In the genomic region with DNA sequence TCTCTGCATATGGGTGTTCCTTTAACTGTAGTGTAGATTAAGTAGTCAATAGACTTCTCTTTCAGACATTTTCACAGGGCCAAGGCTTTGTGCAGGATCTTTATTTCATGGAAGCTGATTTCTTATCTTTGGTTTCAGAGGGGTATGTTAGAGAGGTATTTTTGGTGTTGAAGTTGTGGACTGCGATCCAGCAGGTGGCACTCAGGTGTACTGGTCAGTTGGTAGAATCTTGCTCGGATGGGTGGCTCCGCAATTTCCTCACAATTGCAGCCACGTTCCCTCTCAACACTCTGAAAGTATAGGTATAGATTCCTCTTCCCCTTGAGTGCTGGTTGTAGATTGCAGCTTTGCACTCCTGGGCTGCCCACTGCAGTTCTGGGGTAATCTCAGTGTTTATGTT, we compare ENCODE assay signal across 26 cellular contexts.
"Had no signal": no experiment of that assay in that cellular context is flagged by ENCODE, and none has a peak within 500 bp of the region (broad histone marks: within the 10 kb centered on the region; RNA-seq: fewer than 3 reads in every experiment).

No MANE protein-coding gene starts in this region.

- DNase-seq: activated CD4-positive, alpha-beta T cell treated with anti-CD3 and anti-CD28 coated beads, Interleukin-2, amount 10 ng/mL, durations not matched to agents 24 days and 14 days; activated CD8-positive, alpha-beta memory T cell treated with anti-CD3 and anti-CD28 coated beads, Interleukin-2, amount 10 ng/mL, durations not matched to agents 7 days and 5 days; activated CD8-positive, alpha-beta T cell treated with anti-CD3 and anti-CD28 coated beads for 36 hours; activated T-cell treated with anti-CD3 and anti-CD28 coated beads for 4 hours; aorta; brain microvascular endothelial cell; caudate nucleus; effector CD4-positive, alpha-beta T cell; glutamatergic neuron; hippocampal formation; naive B cell; occipital lobe; posterior cingulate gyrus; sigmoid colon; stimulated activated CD4-positive, alpha-beta T cell treated with anti-CD3 and anti-CD28 coated beads, Interleukin-15, amount 100 ng/mL, for 24 hours; stimulated activated CD4-positive, alpha-beta T cell treated with anti-CD3 and anti-CD28 coated beads, Interleukin-2, amount 100 ng/mL, for 48 hours; stimulated activated CD8-positive, alpha-beta memory T cell treated with anti-CD3 and anti-CD28 coated beads, Interleukin-4, amount 100 ng/mL, for 48 hours; stimulated activated naive CD4-positive, alpha-beta T cell; T-helper 2 cell; thyroid gland had no signal

- H3K9me3 ChIP-seq: sigmoid colon, thyroid gland had no signal

- ATAC-seq: activated CD4-positive, CD25-positive, alpha-beta regulatory T cell treated with anti-CD3 and anti-CD28 coated beads, Interleukin-2, amount 50 U/mL, for 24 hours; activated CD8-positive, alpha-beta memory T cell treated with anti-CD3 and anti-CD28 coated beads, Interleukin-2, amount 10 ng/mL, durations not matched to agents 7 days and 5 days; activated CD8-positive, alpha-beta T cell treated with anti-CD3 and anti-CD28 coated beads for 36 hours; activated naive CD4-positive, alpha-beta T cell treated with anti-CD3 and anti-CD28 coated beads, Interleukin-2, amount 50 U/mL, for 72 hours; esophagus mucosa had no signal

- H3K27ac Mint-ChIP-seq: activated CD4-positive, alpha-beta T cell treated with anti-CD3 and anti-CD28 coated beads, Interleukin-2, amount 10 ng/mL, durations not matched to agents 24 days and 14 days; activated CD8-positive, alpha-beta memory T cell treated with anti-CD3 and anti-CD28 coated beads, Interleukin-2, amount 10 ng/mL, durations not matched to agents 7 days and 5 days; activated CD8-positive, alpha-beta T cell treated with anti-CD3 and anti-CD28 coated beads for 36 hours; activated naive CD4-positive, alpha-beta T cell treated with anti-CD3 and anti-CD28 coated beads, Interleukin-2, amount 50 U/mL, for 72 hours; activated T-helper 1 cell treated with anti-CD3 and anti-CD28 coated beads, Interleukin-12 subunit alpha, Interleukin-12 subunit beta, Interleukin-2, Interleukin-4 antibody, amounts not matched to agents 30 ng/mL and 10 ng/mL and 1 ng/mL, durations not matched to agents 14 hours and 24 hours and 36 hours; dendritic cell treated with granulocyte-macrophage colony-stimulating factor and Interleukin-4, amounts not matched to agents 40 ng/mL and 50 ng/mL, for 4 days had no signal

- H3K4me3 Mint-ChIP-seq: activated CD4-positive, alpha-beta T cell treated with anti-CD3 and anti-CD28 coated beads, Interleukin-2, amount 10 ng/mL, durations not matched to agents 24 days and 14 days; activated CD8-positive, alpha-beta memory T cell treated with anti-CD3 and anti-CD28 coated beads, Interleukin-2, amount 10 ng/mL, durations not matched to agents 7 days and 5 days; activated CD8-positive, alpha-beta T cell treated with anti-CD3 and anti-CD28 coated beads for 36 hours; activated T-helper 1 cell treated with anti-CD3 and anti-CD28 coated beads, Interleukin-12 subunit alpha, Interleukin-12 subunit beta, Interleukin-2, Interleukin-4 antibody, amounts not matched to agents 30 ng/mL and 10 ng/mL and 1 ng/mL, durations not matched to agents 14 hours and 24 hours and 36 hours; dendritic cell treated with granulocyte-macrophage colony-stimulating factor and Interleukin-4, amounts not matched to agents 40 ng/mL and 50 ng/mL, for 4 days had no signal

- H3K27me3 ChIP-seq: brain microvascular endothelial cell, sigmoid colon, thyroid gland had no signal

- H3K4me3 ChIP-seq: sigmoid colon, smooth muscle cell, thyroid gland had no signal

- H3K36me3 ChIP-seq: brain microvascular endothelial cell, sigmoid colon, thyroid gland had no signal

- H3K4me1 ChIP-seq: sigmoid colon, thyroid gland had no signal

- H3K27ac ChIP-seq: brain microvascular endothelial cell, sigmoid colon, thyroid gland had no signal

- H3K4me2 ChIP-seq: smooth muscle cell had no signal

- H3K27me3 Mint-ChIP-seq: activated CD4-positive, alpha-beta T cell treated with anti-CD3 and anti-CD28 coated beads, Interleukin-2, amount 10 ng/mL, durations not matched to agents 24 days and 14 days; activated CD8-positive, alpha-beta memory T cell treated with anti-CD3 and anti-CD28 coated beads, Interleukin-2, amount 10 ng/mL, durations not matched to agents 7 days and 5 days; activated CD8-positive, alpha-beta T cell treated with anti-CD3 and anti-CD28 coated beads for 36 hours; dendritic cell treated with granulocyte-macrophage colony-stimulating factor and Interleukin-4, amounts not matched to agents 40 ng/mL and 50 ng/mL, for 4 days; naive B cell had no signal
